In genomic region chr15:41865490-41866055, GRCh38 we compare ENCODE assay signal across 25 cellular contexts. TPM values are rescaled to one million over a fixed set of nuclear protein-coding genes. Genes with fewer than 3 reads are reported as not detected.
A peak's percentile ranks its signal among the peaks of the same experiment; 100 is the strongest.
DNase-seq lines count a peak whose midpoint lies in the region; ATAC-seq, FAIRE-seq and TF ChIP-seq lines count a peak whose summit lies in the region.
"Had no signal": no experiment of that assay in that cellular context is flagged by ENCODE, and none has a peak within 500 bp of the region (broad histone marks: within the 10 kb centered on the region; RNA-seq: fewer than 3 reads in every experiment).

No MANE protein-coding gene starts in this region.

- H3K14ac ChIP-seq in IMR-90 (replicated peaks; ENCODE audit: low read depth, low read length) (no peak overlapping the region), H1 (ENCODE audit: insufficient read length) (no peak overlapping the region)

- no peak overlapping the region for H2BK120ac ChIP-seq in IMR-90 (ENCODE audit: low read depth, low read length)
- H2BK120ac ChIP-seq in H1 (replicated peaks; ENCODE audit: low read depth, low read length): no peak overlapping the region

- H2BK15ac ChIP-seq in IMR-90 (ENCODE audit: low read depth, low read length) (no peak overlapping the region), H1 (ENCODE audit: low read length) (no peak overlapping the region)

- BruUV-seq in IMR-90 (replicated peaks; lab: Mats Ljungman, UMichigan) (no TSS peak), Calu3 (replicated peaks; lab: Mats Ljungman, UMichigan) (no TSS peak)

- H3K56ac ChIP-seq in IMR-90 (ENCODE audit: extremely low read depth, insufficient read depth, low read length) (no peak overlapping the region), H1 (replicated peaks; ENCODE audit: insufficient read length, low read depth, low read length) (no peak overlapping the region)

- H4K91ac ChIP-seq in IMR-90 (ENCODE audit: insufficient read depth, low read depth, low read length) (no peak overlapping the region), H1 (replicated peaks; ENCODE audit: insufficient read length, low read length) (no peak overlapping the region)

- CTCF ChIA-PET in IMR-90 (lab: Yijun Ruan, JAX) (no interaction called here), H1 (lab: Charles Lee; ENCODE audit: partially characterized antibody) (interaction anchor here (0.9 to 4.1 kb wide), 7 partner anchors 11 to 308 kb away, joined by 3 to 22 read pairs (median 4); no protein-coding TSS in a partner anchor), Calu3 (lab: Charles Lee) (no interaction called here)

- H3K4me2 ChIP-seq in BLaER1: peak overlapping the region; percentile 41
- peak overlapping the region; percentile 14 to 62 (median 53); a peak in 19 of 22 replicates for H3K4me2 ChIP-seq in BLaER1 treated with 17β-estradiol and CSF1 and Interleukin-3, amounts not matched to agents 10 nM and 100 nM
- H3K4me2 ChIP-seq in IMR-90 (ENCODE audit: low read depth, low read length): no peak overlapping the region
- no peak overlapping the region for H3K4me2 ChIP-seq in H1 (ENCODE audit: insufficient read depth in 1 of 2, low read depth in 2 of 2, low read length in 2 of 2)

- TF ChIP-seq RAD21 in IMR-90 (IDR thresholded peaks at IDR 0.05; ENCODE audit: low read length) (no peak), H1 (IDR thresholded peaks at IDR 0.05 in 1 of 2, conservative IDR thresholded peaks at IDR 0.05 in 1 of 2; ENCODE audit: low read depth in 2 of 2, low read length in 2 of 2) (no peak)

- H3K27me3 ChIP-seq in BLaER1: no peaks in the 10 kb centered on the region
- no peaks in the 10 kb centered on the region; a peak in 1 of 22 replicates for H3K27me3 ChIP-seq in BLaER1 treated with 17β-estradiol and CSF1 and Interleukin-3, amounts not matched to agents 10 nM and 100 nM
- peaks cover 18% of the 10 kb centered on the region for H3K27me3 ChIP-seq in IMR-90 (ENCODE audit: control insufficient read depth, insufficient read depth, low read length)
- no peaks in the 10 kb centered on the region; a peak in 2 of 7 replicates for H3K27me3 ChIP-seq in H1 (replicated peaks in 1 of 4; ENCODE audit: control insufficient read depth in 3 of 4, extremely low read depth in 1 of 4, insufficient read depth in 3 of 4, low read length in 3 of 4)
- H3K27me3 ChIP-seq in small intestine (ENCODE audit: control insufficient read depth in 2 of 2, insufficient read depth in 2 of 2, low read length in 2 of 2): no peaks in the 10 kb centered on the region
- H3K27me3 ChIP-seq: BE2C had no signal

- H4K8ac ChIP-seq in IMR-90 (ENCODE audit: low read depth in 2 of 2, low read length in 2 of 2): no peak overlapping the region
- H4K8ac ChIP-seq in H1 (ENCODE audit: extremely low read depth, insufficient read depth, low read length): peak overlapping the region; percentile 75

- H4K5ac ChIP-seq in IMR-90 (ENCODE audit: low read depth, low read length) (no peak overlapping the region), H1 (ENCODE audit: insufficient read length, low read depth, low read length) (no peak overlapping the region)

- H2BK12ac ChIP-seq in H1 (ENCODE audit: low read depth, low read length): no peak overlapping the region

- H3K79me2 ChIP-seq in H1 (ENCODE audit: control insufficient read depth in 1 of 2, insufficient read depth in 2 of 2, low read length in 2 of 2): no peaks in the 10 kb centered on the region

- dilution Hi-C loops in IMR-90 (cut with HindIII; ENCODE audit: low sequenced_read_pairs, unreplicated experiment): no loop called here

- no peak for TF ChIP-seq EP300 in H1 (IDR thresholded peaks at IDR 0.05; ENCODE audit: borderline replicate concordance in 1 of 2, low read depth in 2 of 2, low read length in 2 of 2)

- H2AFZ ChIP-seq in IMR-90 (replicated peaks; ENCODE audit: low read length, poor library complexity) (peak overlapping the region; percentile 8), H1 (ENCODE audit: low read length) (no peak overlapping the region)
- H2AFZ ChIP-seq: GM23248 had no signal

- TF ChIP-seq CTCF in IMR-90 (conservative IDR thresholded peaks at IDR 0.05; ENCODE audit: low read depth, low read length) (no peak), H1 (IDR thresholded peaks at IDR 0.05; ENCODE audit: control extremely low read depth in 1 of 3, insufficient read depth in 1 of 3, low read depth in 1 of 3, low read length in 3 of 3) (no peak), Calu3 (IDR thresholded peaks at IDR 0.05; ENCODE audit: unreplicated experiment) (no peak)

- H3K27ac ChIP-seq in BLaER1 (peak overlapping the region; percentile 4), IMR-90 (ENCODE audit: insufficient read depth, low read length) (no peak overlapping the region), H1 (ENCODE audit: low read depth, low read length) (no peak overlapping the region), small intestine (ENCODE audit: low read depth in 1 of 2, low read length in 1 of 2) (no peak overlapping the region)
- H3K27ac ChIP-seq in BLaER1 treated with 17β-estradiol and CSF1 and Interleukin-3, amounts not matched to agents 10 nM and 100 nM: no peak overlapping the region
- H3K27ac ChIP-seq: GM23248, HL-60 had no signal

- intact Hi-C loops in IMR-90 (cut with micrococcal nuclease): no loop called here
- intact Hi-C loops in Calu3 (cut with micrococcal nuclease; ENCODE audit: unreplicated experiment): no loop called here

- H3K27me3 Mint-ChIP-seq in Calu3 (ENCODE audit: unreplicated experiment): no peaks in the 10 kb centered on the region
- H3K27me3 Mint-ChIP-seq: CD4-positive, alpha-beta memory T cell had no signal

- H2BK20ac ChIP-seq in IMR-90 (ENCODE audit: low read depth, low read length) (no peak overlapping the region), H1 (ENCODE audit: low read length) (no peak overlapping the region)

- H3K4ac ChIP-seq in IMR-90 (ENCODE audit: low read depth, low read length) (no peak overlapping the region), H1 (replicated peaks; ENCODE audit: insufficient read length, low read depth, low read length) (no peak overlapping the region)

- no peak overlapping the region for H3K4me3 Mint-ChIP-seq in Calu3 (ENCODE audit: low read depth, unreplicated experiment)
- H3K4me3 Mint-ChIP-seq: CD14-positive monocyte; CD4-positive, alpha-beta memory T cell; HFFc6; IgD-negative memory B cell had no signal

- H2AK5ac ChIP-seq in IMR-90 (ENCODE audit: low read depth, low read length): no peak overlapping the region
- no peak overlapping the region for H2AK5ac ChIP-seq in H1 (ENCODE audit: low read depth, low read length)

- DNase-seq in IMR-90: no peak
- DNase-seq in H1 (ENCODE audit: low read depth in 1 of 2, low spot score in 2 of 2): no peak
- no peak for DNase-seq in NCI-H2029 treated with DMSO at 0.1 percent for 48 hours (lab: John Stamatoyannopoulos, UW)
- no peak for DNase-seq in dedifferentiated amniotic fluid mesenchymal stem cell (ENCODE audit: extremely low spot score)
- no peak for DNase-seq in Calu3
- no peak for DNase-seq in small intestine
- DNase-seq: ACHN; CD4-positive, alpha-beta memory T cell; DMS 273 treated with DMSO at 0.1 percent for 48 hours; DMS53; DND-41; EL; GM23248; HCEC 1CT; HFFc6; KBM-7 had no signal

- no peak overlapping the region for H3K27ac Mint-ChIP-seq in Calu3 (ENCODE audit: unreplicated experiment)
- H3K27ac Mint-ChIP-seq: CD14-positive monocyte; CD4-positive, alpha-beta memory T cell; HFFc6 had no signal

- no peaks in the 10 kb centered on the region for H3K36me3 Mint-ChIP-seq in Calu3 (ENCODE audit: insufficient read depth, unreplicated experiment)
- H3K36me3 Mint-ChIP-seq: CD14-positive monocyte; CD4-positive, alpha-beta memory T cell; IgD-negative memory B cell had no signal

- H3K4me1 Mint-ChIP-seq in Calu3 (ENCODE audit: low read depth, unreplicated experiment): no peaks in the 10 kb centered on the region

- H3K36me3 ChIP-seq in BLaER1 (no peaks in the 10 kb centered on the region), IMR-90 (ENCODE audit: control insufficient read depth, insufficient read depth, low read length) (no peaks in the 10 kb centered on the region), H1 (ENCODE audit: control insufficient read depth in 2 of 4, insufficient read depth in 4 of 4, low read length in 3 of 4) (no peaks in the 10 kb centered on the region), small intestine (ENCODE audit: control insufficient read depth in 2 of 2, insufficient read depth in 2 of 2, low read length in 2 of 2) (no peaks in the 10 kb centered on the region)
- H3K36me3 ChIP-seq in BLaER1 treated with 17β-estradiol and CSF1 and Interleukin-3, amounts not matched to agents 10 nM and 100 nM: no peaks in the 10 kb centered on the region
- H3K36me3 ChIP-seq: BE2C had no signal

- H3K23ac ChIP-seq in IMR-90 (ENCODE audit: low read depth, low read length) (no peak overlapping the region), H1 (ENCODE audit: insufficient read length) (no peak overlapping the region)

- no peak for ATAC-seq in IMR-90 (ENCODE audit: low read depth)

- no peak overlapping the region for H2BK5ac ChIP-seq in IMR-90 (ENCODE audit: low read depth, low read length, poor library complexity, severe bottlenecking)
- H2BK5ac ChIP-seq in H1 (ENCODE audit: low read depth, low read length): no peak overlapping the region

- no peaks in the 10 kb centered on the region for H3K9me1 ChIP-seq in IMR-90 (ENCODE audit: insufficient read depth, low read length)

- H4K20me1 ChIP-seq in BLaER1: no peaks in the 10 kb centered on the region
- peaks cover 0 to 16% (median 0%) of the 10 kb centered on the region in 11 experiments; a peak in 2 of 22 replicates for H4K20me1 ChIP-seq in BLaER1 treated with 17β-estradiol and CSF1 and Interleukin-3, amounts not matched to agents 10 nM and 100 nM
- H4K20me1 ChIP-seq in IMR-90 (ENCODE audit: insufficient read depth, low read length): no peaks in the 10 kb centered on the region
- H4K20me1 ChIP-seq in H1 (replicated peaks in 1 of 2; ENCODE audit: control insufficient read depth in 1 of 2, insufficient read depth in 2 of 2, low read length in 2 of 2): peaks cover 0 to 2% of the 10 kb centered on the region in 2 experiments

- 90% methylated on average over 9 of the region's 18 CpGs; no CpG with 5 or more reads in 1 of the 2 experiments for WGBS in IMR-90 (ENCODE audit: extremely low coverage in 2 of 2, insufficient read length in 1 of 2), 2 experiments
- WGBS in H1 (ENCODE audit: extremely low coverage in 1 of 2, insufficient coverage in 1 of 2, insufficient read length in 1 of 2, insufficient replicate concordance in 2 of 2, low coverage in 1 of 2, low lambda C conversion rate in 2 of 2, missing lambda C conversion rate in 1 of 2), 2 experiments: 90% methylated on average over 16 of the region's 18 CpGs; no CpG with 5 or more reads in 1 of the 2 experiments
- 82 to 83% (median 82%) methylated on average over 18 of the region's 18 CpGs for WGBS in small intestine, 3 donors

- no peak overlapping the region for H2AK9ac ChIP-seq in IMR-90 (replicated peaks; ENCODE audit: low read depth, low read length, poor library complexity)

- in situ Hi-C loops in IMR-90 (cut with MboI; ENCODE audit: low sequenced_read_pairs): no loop called here

- no peaks in the 10 kb centered on the region for H3K9me3 ChIP-seq in BLaER1
- H3K9me3 ChIP-seq in BLaER1 treated with 17β-estradiol and CSF1 and Interleukin-3, amounts not matched to agents 10 nM and 100 nM (replicated peaks in 1 of 11): no peaks in the 10 kb centered on the region
- H3K9me3 ChIP-seq in IMR-90 (ENCODE audit: control insufficient read depth, insufficient read depth, low read length): no peaks in the 10 kb centered on the region
- no peaks in the 10 kb centered on the region for H3K9me3 ChIP-seq in H1 (ENCODE audit: insufficient read depth in 2 of 2, low read depth in 1 of 2, low read length in 1 of 2)
- H3K9me3 ChIP-seq in small intestine (ENCODE audit: control insufficient read depth, low read depth): no peaks in the 10 kb centered on the region
- H3K9me3 ChIP-seq: BE2C had no signal

- H3K4me3 ChIP-seq in BLaER1 (no peak overlapping the region), IMR-90 (ENCODE audit: insufficient read depth, low read depth, low read length) (no peak overlapping the region), H1 (ENCODE audit: extremely low read depth in 1 of 4, insufficient read depth in 2 of 4, low read depth in 3 of 4, low read length in 4 of 4) (no peak overlapping the region), small intestine (ENCODE audit: low read depth in 1 of 2, low read length in 2 of 2) (no peak overlapping the region)
- H3K4me3 ChIP-seq in BLaER1 treated with 17β-estradiol and CSF1 and Interleukin-3, amounts not matched to agents 10 nM and 100 nM: no peak overlapping the region
- H3K4me3 ChIP-seq: GM23248 had no signal

- no peaks in the 10 kb centered on the region for H3K79me1 ChIP-seq in IMR-90 (ENCODE audit: low read depth in 1 of 2, low read length in 2 of 2)
- H3K79me1 ChIP-seq in H1 (ENCODE audit: low read depth, low read length): no peaks in the 10 kb centered on the region

- POLR2A ChIA-PET in IMR-90 (lab: Charles Lee; ENCODE audit: unreplicated experiment) (no interaction called here), H1 (lab: Charles Lee; ENCODE audit: partially characterized antibody) (interaction anchor here (2.5 to 2.6 kb wide), 2 partner anchors 14 to 15 kb away, joined by 6 to 11 read pairs; no protein-coding TSS in a partner anchor)

- H3K18ac ChIP-seq in IMR-90 (ENCODE audit: low read depth, low read length): no peak overlapping the region
- H3K18ac ChIP-seq in H1 (ENCODE audit: extremely low read depth, low read length): no peak overlapping the region

- H3K4me1 ChIP-seq in BLaER1 (peaks cover 62% of the 10 kb centered on the region), IMR-90 (ENCODE audit: control insufficient read depth, insufficient read depth, low read length) (no peaks in the 10 kb centered on the region), H1 (replicated peaks in 1 of 4; ENCODE audit: control insufficient read depth in 3 of 4, insufficient read depth in 4 of 4, low read length in 3 of 4) (peaks cover 0 to 8% (median 2%) of the 10 kb centered on the region in 4 experiments; a peak in 3 of 7 replicates), small intestine (ENCODE audit: control insufficient read depth in 2 of 2, insufficient read depth in 1 of 2, low read depth in 1 of 2, low read length in 1 of 2) (no peaks in the 10 kb centered on the region)
- H3K4me1 ChIP-seq in BLaER1 treated with 17β-estradiol and CSF1 and Interleukin-3, amounts not matched to agents 10 nM and 100 nM: peaks cover 10 to 62% (median 49%) of the 10 kb centered on the region in 10 experiments

- no peaks in the 10 kb centered on the region for H3K9me3 Mint-ChIP-seq in Calu3 (ENCODE audit: low read depth, unreplicated experiment)
- H3K9me3 Mint-ChIP-seq: CD14-positive monocyte; CD4-positive, alpha-beta memory T cell; HFFc6; IgD-negative memory B cell had no signal

- no peaks in the 10 kb centered on the region for H3K23me2 ChIP-seq in H1 (ENCODE audit: low read depth, low read length)

- TF ChIP-seq POLR2A in IMR-90 (IDR thresholded peaks at IDR 0.05; ENCODE audit: low read depth, low read length): no peak
- no peak for TF ChIP-seq POLR2A in H1 (IDR thresholded peaks at IDR 0.05; ENCODE audit: control extremely low read depth in 1 of 2, low read depth in 2 of 2, low read length in 2 of 2)

- FAIRE-seq in H1 (lab: Jason Lieb, UNC) (no peak), small intestine (lab: Jason Lieb, UNC) (no peak)
- FAIRE-seq: A204.1, GM12891, H54 had no signal

- H3K9ac ChIP-seq in BLaER1 (no peak overlapping the region), IMR-90 (ENCODE audit: low read depth, low read length) (no peak overlapping the region), H1 (replicated peaks in 1 of 4; ENCODE audit: extremely low read depth in 1 of 4, low read depth in 3 of 4, low read length in 3 of 4) (no peak overlapping the region)
- peak overlapping the region in 1 of 11 experiments; percentile 37; a peak in 3 of 22 replicates for H3K9ac ChIP-seq in BLaER1 treated with 17β-estradiol and CSF1 and Interleukin-3, amounts not matched to agents 10 nM and 100 nM
- H3K9ac ChIP-seq: GM23248 had no signal

RNA-seq across cellular contexts. Expression of gene PLA2G4B, which starts 26.9 kb away (rescaled TPM):
- total RNA-seq in IMR-90 (2012; rRNA removed) (under 0.01 and 0.18 TPM in 2 replicates), Calu3 (2022) (4.1 and 6.8 TPM in 2 replicates)
- polyA plus RNA-seq in IMR-90 (2012; rRNA removed) (3.1 and 5.8 TPM in 2 replicates), H1 (2011; rRNA removed) (9.2 TPM in 2 replicates), small intestine (10 to 100 TPM in 2 of 3 donors, 1 to 10 TPM in 1; 4.6 to 13.0 (median 11.3) TPM)
- 0.90 and 1.6 TPM in 2 replicates for polyA plus RNA-seq in IMR-90 (2012; cell fraction: cytosol; rRNA removed)
- polyA plus RNA-seq in IMR-90 (2012; cell fraction: nucleus; rRNA removed; ENCODE audit: low replicate concordance): 31.6 and 69.2 TPM in 2 replicates
- 4.2 and 8.0 TPM in 2 replicates for total RNA-seq in H1 (2021; fragmentation: NEBNext Ultra II Directional; extraction: Animal tissue kit (Norgen Biotek cat#: 25700))
- polyA plus RNA-seq in H1 (2011; cell fraction: cytosol; rRNA removed): 8.0 TPM
- 49.3 TPM for polyA plus RNA-seq in H1 (2011; cell fraction: nucleus; rRNA removed)
- polyA plus RNA-seq in H1 (2012, experiment 1 of 2): 2.8 to 7.8 TPM (median 6.9 TPM) in 4 replicates
- polyA plus RNA-seq in H1 (2012, experiment 2 of 2): 4.2 TPM
- polyA plus RNA-seq in H1 (2013, experiment 1 of 2): 10.3 TPM
- polyA plus RNA-seq in H1 (2013, experiment 2 of 2): 6.5 TPM
- polyA minus RNA-seq in H1 (2011; rRNA and poly(A)+ RNA removed): 1.5 and 2.0 TPM in 2 replicates
- 3.1 TPM for polyA minus RNA-seq in H1 (2011; cell fraction: cytosol; rRNA and poly(A)+ RNA removed)
- polyA minus RNA-seq in H1 (2011; cell fraction: nucleus; rRNA and poly(A)+ RNA removed): 7.5 TPM

RNA-seq across cellular contexts. Expression of gene SPTBN5, which starts 28.3 kb away (rescaled TPM):
- total RNA-seq in IMR-90 (2012; rRNA removed): under 0.01 TPM in 2 replicates
- 0.37 and 0.38 TPM in 2 replicates for polyA plus RNA-seq in IMR-90 (2012; rRNA removed)
- polyA plus RNA-seq in IMR-90 (2012; cell fraction: cytosol; rRNA removed): 0.10 and 0.12 TPM in 2 replicates
- polyA plus RNA-seq in IMR-90 (2012; cell fraction: nucleus; rRNA removed; ENCODE audit: low replicate concordance): 2.3 and 3.5 TPM in 2 replicates
- 0.84 and 1.1 TPM in 2 replicates for total RNA-seq in H1 (2021; fragmentation: NEBNext Ultra II Directional; extraction: Animal tissue kit (Norgen Biotek cat#: 25700))
- polyA plus RNA-seq in H1 (2011; rRNA removed): 0.32 and 0.38 TPM in 2 replicates
- 0.59 TPM for polyA plus RNA-seq in H1 (2011; cell fraction: cytosol; rRNA removed)
- 4.5 TPM for polyA plus RNA-seq in H1 (2011; cell fraction: nucleus; rRNA removed)
- polyA plus RNA-seq in H1 (2012, experiment 1 of 2): 0.33 to 1.1 TPM (median 0.89 TPM) in 4 replicates
- polyA plus RNA-seq in H1 (2012, experiment 2 of 2): 0.12 TPM
- 0.43 TPM for polyA plus RNA-seq in H1 (2013, experiment 1 of 2)
- polyA plus RNA-seq in H1 (2013, experiment 2 of 2): 0.35 TPM
- polyA minus RNA-seq in H1 (2011; rRNA and poly(A)+ RNA removed): 0.13 and 0.54 TPM in 2 replicates
- not detected for polyA minus RNA-seq in H1 (2011; cell fraction: cytosol; rRNA and poly(A)+ RNA removed)
- polyA minus RNA-seq in H1 (2011; cell fraction: nucleus; rRNA and poly(A)+ RNA removed): 1.00 TPM
- 0.64 and 0.69 TPM in 2 replicates for total RNA-seq in Calu3 (2022)
- polyA plus RNA-seq in small intestine: under 1 TPM; 0.45 to 0.60 (median 0.54) TPM
- polyA plus RNA-seq: CD14-positive monocyte, IgD-negative memory B cell had no signal

RNA-seq across cellular contexts. Expression of gene JMJD7, which starts 37.7 kb away (rescaled TPM):
- total RNA-seq in IMR-90 (2012; rRNA removed) (3.6 and 5.0 TPM in 2 replicates), Calu3 (2022) (9.4 and 9.7 TPM in 2 replicates)
- polyA plus RNA-seq in IMR-90 (2012; rRNA removed) (6.3 and 8.1 TPM in 2 replicates), H1 (2011; rRNA removed) (20.0 and 21.2 TPM in 2 replicates), small intestine (10 to 100 TPM in 1 of 3 donors, 1 to 10 TPM in 2; 6.8 to 11.4 (median 7.4) TPM)
- polyA plus RNA-seq in IMR-90 (2012; cell fraction: cytosol; rRNA removed): 7.9 and 8.2 TPM in 2 replicates
- 12.6 and 22.4 TPM in 2 replicates for polyA plus RNA-seq in IMR-90 (2012; cell fraction: nucleus; rRNA removed; ENCODE audit: low replicate concordance)
- total RNA-seq in H1 (2021; fragmentation: NEBNext Ultra II Directional; extraction: Animal tissue kit (Norgen Biotek cat#: 25700)): 14.7 and 15.0 TPM in 2 replicates
- polyA plus RNA-seq in H1 (2011; cell fraction: cytosol; rRNA removed): 17.1 TPM
- polyA plus RNA-seq in H1 (2011; cell fraction: nucleus; rRNA removed): 28.8 TPM
- 11.7 to 16.4 TPM (median 15.2 TPM) in 4 replicates for polyA plus RNA-seq in H1 (2012, experiment 1 of 2)
- 15.2 TPM for polyA plus RNA-seq in H1 (2012, experiment 2 of 2)
- polyA plus RNA-seq in H1 (2013, experiment 1 of 2): 7.5 TPM
- polyA plus RNA-seq in H1 (2013, experiment 2 of 2): 8.5 TPM
- 4.8 and 5.2 TPM in 2 replicates for polyA minus RNA-seq in H1 (2011; rRNA and poly(A)+ RNA removed)
- 10.6 TPM for polyA minus RNA-seq in H1 (2011; cell fraction: cytosol; rRNA and poly(A)+ RNA removed)
- polyA minus RNA-seq in H1 (2011; cell fraction: nucleus; rRNA and poly(A)+ RNA removed): 6.7 TPM

Comparison
In these comparisons a context has a peak if more than half of its experiments do, and no peak if none do; other contexts are left out.
1. H3K4me2 ChIP-seq: peak in BLaER1 (single experiment) and BLaER1 treated with 17β-estradiol and CSF1 and Interleukin-3, amounts not matched to agents 10 nM and 100 nM (11 of 11); none in IMR-90 (single experiment) and H1 (0 of 2).